ENCODE assay signal across 12 cellular contexts in the genomic region with DNA sequence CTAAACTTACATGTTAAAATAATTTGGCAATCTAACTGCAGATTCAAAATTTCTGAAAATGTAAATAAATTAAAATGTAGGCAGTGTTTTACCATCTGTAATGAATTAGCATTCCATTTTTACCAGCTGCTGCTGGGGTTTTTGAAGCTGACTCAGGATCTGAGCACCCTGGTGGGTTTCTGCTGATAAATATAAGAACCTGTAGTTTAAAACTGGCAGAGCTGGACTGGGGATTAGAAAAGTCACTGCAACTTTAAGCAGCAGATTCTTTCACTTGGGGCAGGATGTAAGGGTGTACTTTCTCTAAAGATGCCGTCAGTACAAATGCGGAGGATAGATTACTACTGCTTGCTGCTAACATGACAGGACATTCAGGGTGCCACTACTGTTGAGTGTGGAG.
A peak's percentile ranks its signal among the peaks of the same experiment; 100 is the strongest.
DNase-seq lines count a peak whose midpoint lies in the region; ATAC-seq and TF ChIP-seq lines count a peak whose summit lies in the region.
"Had no signal": no experiment of that assay in that cellular context is flagged by ENCODE, and none has a peak within 500 bp of the region (broad histone marks: within the 10 kb centered on the region; RNA-seq: fewer than 3 reads in every experiment).

No MANE protein-coding gene starts in this region.

- peaks cover 51% of the 10 kb centered on the region for H3K4me1 Mint-ChIP-seq in HFFc6 (ENCODE audit: low read depth)
- H3K4me1 Mint-ChIP-seq in T-helper 17 cell = no peaks in the 10 kb centered on the region
- H3K4me1 Mint-ChIP-seq: activated naive CD4-positive, alpha-beta T cell treated with anti-CD3 and anti-CD28 coated beads, Interleukin-2, amount 10 ng/mL, durations not matched to agents 7 days and 5 days had no signal

- TF ChIP-seq CTCF in AG09319 (IDR thresholded peaks at IDR 0.05; ENCODE audit: low read depth, low read length) (no peak), HFFc6 (IDR thresholded peaks at IDR 0.05) (no peak), astrocyte of the spinal cord (IDR thresholded peaks at IDR 0.05; ENCODE audit: low read depth, low read length) (no peak), dorsolateral prefrontal cortex (IDR thresholded peaks at IDR 0.05 in 54 of 56, conservative IDR thresholded peaks at IDR 0.05 in 2 of 56; ENCODE audit: low read depth in 1 of 56, partially characterized antibody in 56 of 56) (no peak)

- no peak overlapping the region for H3K4me3 ChIP-seq in astrocyte of the spinal cord (ENCODE audit: low read depth, low read length)
- H3K4me3 ChIP-seq in dorsolateral prefrontal cortex = no peak overlapping the region
- H3K4me3 ChIP-seq: lower lobe of right lung, skin epidermis had no signal

- H3K27ac ChIP-seq in dorsolateral prefrontal cortex = no peak overlapping the region
- H3K27ac ChIP-seq: lower lobe of right lung had no signal

- H3K36me3 Mint-ChIP-seq in HFFc6 (ENCODE audit: low read depth) (no peaks in the 10 kb centered on the region), T-helper 17 cell (ENCODE audit: low read depth) (peaks cover 8% of the 10 kb centered on the region)

- no peak for ATAC-seq in T-helper 17 cell
- no peak for ATAC-seq in HG02763 (IDR thresholded peaks at IDR 0.05; ENCODE audit: unreplicated experiment)
- ATAC-seq: lower lobe of right lung had no signal

- H3K27me3 Mint-ChIP-seq in HFFc6 (ENCODE audit: insufficient read depth) (no peaks in the 10 kb centered on the region), T-helper 17 cell (no peaks in the 10 kb centered on the region)
- H3K27me3 Mint-ChIP-seq: activated CD4-positive, alpha-beta T cell treated with anti-CD3 and anti-CD28 coated beads, Interleukin-2, amount 10 ng/mL, durations not matched to agents 24 days and 14 days; activated naive CD4-positive, alpha-beta T cell treated with anti-CD3 and anti-CD28 coated beads, Interleukin-2, amount 10 ng/mL, durations not matched to agents 7 days and 5 days had no signal

- intact Hi-C loops in cardiac septum (cut with DNase I) (no loop called here), dorsolateral prefrontal cortex (cut with DNase I) (no loop called here)

- no peaks in the 10 kb centered on the region for H3K9me3 ChIP-seq in T-helper 17 cell (ENCODE audit: control insufficient read depth, low read length, poor library complexity, severe bottlenecking)
- H3K9me3 ChIP-seq: lower lobe of right lung had no signal

- peak overlapping the region; percentile 58 for H3K4me3 Mint-ChIP-seq in HFFc6
- no peak overlapping the region for H3K4me3 Mint-ChIP-seq in T-helper 17 cell
- H3K4me3 Mint-ChIP-seq: activated CD4-positive, alpha-beta T cell treated with anti-CD3 and anti-CD28 coated beads, Interleukin-2, amount 10 ng/mL, durations not matched to agents 24 days and 14 days; activated naive CD4-positive, alpha-beta T cell treated with anti-CD3 and anti-CD28 coated beads, Interleukin-2, amount 10 ng/mL, durations not matched to agents 7 days and 5 days had no signal

- no peaks in the 10 kb centered on the region for H3K9me3 Mint-ChIP-seq in HFFc6
- H3K9me3 Mint-ChIP-seq: activated CD4-positive, alpha-beta T cell treated with anti-CD3 and anti-CD28 coated beads, Interleukin-2, amount 10 ng/mL, durations not matched to agents 24 days and 14 days; activated naive CD4-positive, alpha-beta T cell treated with anti-CD3 and anti-CD28 coated beads, Interleukin-2, amount 10 ng/mL, durations not matched to agents 7 days and 5 days had no signal

- no peaks in the 10 kb centered on the region for H3K27me3 ChIP-seq in dorsolateral prefrontal cortex

- in situ Hi-C loops in astrocyte of the spinal cord (cut with HindIII; ENCODE audit: low sequenced_read_pairs) = no loop called here

- DNase-seq in AG09319 (ENCODE audit: extremely low read depth, low read depth) = peak; percentile 67
- DNase-seq in HFFc6 = peak; percentile 41
- peak; percentile 89 for DNase-seq in astrocyte of the spinal cord (ENCODE audit: low read depth, low spot score)
- DNase-seq in lung microvascular endothelial cell (ENCODE audit: low read depth in 2 of 2) = peak; percentile 1 to 65
- DNase-seq in cardiac septum (ENCODE audit: low spot score) = no peak
- no peak for DNase-seq in T-helper 17 cell
- DNase-seq in dorsolateral prefrontal cortex = no peak
- DNase-seq: activated CD4-positive, alpha-beta T cell treated with anti-CD3 and anti-CD28 coated beads, Interleukin-2, amount 10 ng/mL, durations not matched to agents 24 days and 14 days; activated naive CD4-positive, alpha-beta T cell treated with anti-CD3 and anti-CD28 coated beads, Interleukin-2, amount 10 ng/mL, durations not matched to agents 7 days and 5 days; lower lobe of right lung had no signal

- peak overlapping the region; percentile 73 for H3K27ac Mint-ChIP-seq in HFFc6
- no peak overlapping the region for H3K27ac Mint-ChIP-seq in T-helper 17 cell
- H3K27ac Mint-ChIP-seq: activated CD4-positive, alpha-beta T cell treated with anti-CD3 and anti-CD28 coated beads, Interleukin-2, amount 10 ng/mL, durations not matched to agents 24 days and 14 days; activated naive CD4-positive, alpha-beta T cell treated with anti-CD3 and anti-CD28 coated beads, Interleukin-2, amount 10 ng/mL, durations not matched to agents 7 days and 5 days had no signal

Comparison
In these comparisons a context has a peak if more than half of its experiments do, and no peak if none do; other contexts are left out.
1. DNase-seq: peak in AG09319 (single experiment), HFFc6 (single experiment), astrocyte of the spinal cord (single experiment) and lung microvascular endothelial cell (2 of 2); none in cardiac septum (single experiment), T-helper 17 cell (0 of 3) and dorsolateral prefrontal cortex (0 of 10).